ENCODE assay signal across 15 cellular contexts in the genomic region with DNA sequence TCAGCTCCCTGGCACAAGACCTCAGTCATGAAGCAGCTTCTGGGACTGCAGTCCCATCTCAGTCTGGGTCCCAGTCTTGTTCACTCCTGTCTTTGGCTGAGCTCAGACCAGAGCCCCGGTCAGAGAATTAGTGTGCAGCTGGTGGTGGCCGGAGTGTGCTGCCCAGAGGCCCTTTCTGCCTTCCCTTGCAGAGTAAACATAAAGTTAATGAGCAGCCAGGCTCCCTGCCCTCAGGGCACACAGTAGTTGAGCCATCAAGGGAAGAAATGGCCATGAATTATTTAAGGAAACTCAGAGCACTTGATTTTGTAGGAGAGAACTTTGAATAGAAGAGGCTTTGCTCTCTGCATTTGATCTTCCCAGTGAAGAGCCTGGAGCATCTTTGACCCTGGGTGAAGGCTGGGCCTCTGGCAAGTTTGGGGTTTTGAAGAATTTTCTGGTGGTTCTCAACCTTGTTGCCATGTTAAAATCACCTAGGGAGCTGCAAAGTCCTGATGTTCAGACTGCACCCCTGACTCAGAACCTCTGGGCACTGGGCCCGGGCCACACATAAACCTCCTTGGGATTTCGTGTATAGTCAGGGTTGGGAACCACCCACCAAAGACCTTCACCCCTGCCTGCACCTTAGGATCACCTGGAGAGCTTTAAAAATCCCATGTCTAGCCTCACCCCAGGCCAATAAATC. TPM values are rescaled to one million over a fixed set of nuclear protein-coding genes. Genes with fewer than 3 reads are reported as not detected.
DNase-seq lines count a peak whose midpoint lies in the region; ATAC-seq and TF ChIP-seq lines count a peak whose summit lies in the region.
"Had no signal": no experiment of that assay in that cellular context is flagged by ENCODE, and none has a peak within 500 bp of the region (broad histone marks: within the 10 kb centered on the region; RNA-seq: fewer than 3 reads in every experiment).

No MANE protein-coding gene starts in this region.

- intact Hi-C loops in adrenal gland (cut with DNase I) = no loop called here

- ATAC-seq in gastroesophageal sphincter = no peak
- ATAC-seq: K562 had no signal

- peaks cover 0 to 4% (median 0%) of the 10 kb centered on the region in 5 experiments for H3K9me3 Mint-ChIP-seq in brain
- H3K9me3 Mint-ChIP-seq: activated T-helper 1 cell treated with anti-CD3 and anti-CD28 coated beads, Interleukin-12 subunit alpha, Interleukin-12 subunit beta, Interleukin-2, Interleukin-4 antibody, amounts not matched to agents 30 ng/mL and 10 ng/mL and 1 ng/mL, durations not matched to agents 14 hours and 24 hours and 36 hours; memory B cell had no signal

- H3K9me2 ChIP-seq in GM23248 (ENCODE audit: insufficient read depth) = no peaks in the 10 kb centered on the region

- no peak overlapping the region for H4K8ac ChIP-seq in mesendoderm (ENCODE audit: low read depth, low read length)

- H3K4me3 ChIP-seq in GM23248 (no peak overlapping the region), mesendoderm (ENCODE audit: low read length) (no peak overlapping the region), gastroesophageal sphincter (no peak overlapping the region), adrenal gland (no peak overlapping the region)
- H3K4me3 ChIP-seq: K562 had no signal

- DNase-seq in GM23248 = peak; percentile 26
- DNase-seq in mesendoderm = peak; percentile 42
- no peak for DNase-seq in adrenal gland
- no peak for DNase-seq in A172 (ENCODE audit: low spot score)
- DNase-seq in NCI-H748 (lab: John Stamatoyannopoulos, UW; ENCODE audit: unreplicated experiment) = no peak
- DNase-seq: GDM1; NCI-H524 treated with DMSO at 0.1 percent for 48 hours; stimulated activated CD4-positive, alpha-beta T cell treated with anti-CD3 and anti-CD28 coated beads, Interleukin-12 subunit alpha, Interleukin-12 subunit beta, amount 100 ng/mL, for 4 hours; stimulated activated naive CD4-positive, alpha-beta T cell had no signal

- H2BK5ac ChIP-seq in mesendoderm (ENCODE audit: low read length) = no peak overlapping the region

- H3K36me3 ChIP-seq in GM23248 (ENCODE audit: low read depth) (no peaks in the 10 kb centered on the region), mesendoderm (ENCODE audit: control insufficient read depth, insufficient read depth, low read length) (no peaks in the 10 kb centered on the region), gastroesophageal sphincter (peaks cover 0 to 79% of the 10 kb centered on the region in 2 donors), adrenal gland (replicated peaks in 1 of 2) (peaks cover 0 to 9% of the 10 kb centered on the region in 2 donors)

- no peak overlapping the region for H3K4ac ChIP-seq in mesendoderm (ENCODE audit: low read depth, low read length)

- H3K4me1 Mint-ChIP-seq in brain = peaks cover 69% of the 10 kb centered on the region

- H3K27ac Mint-ChIP-seq in brain = peak overlapping the region in 4 of 5 experiments; percentile 37 to 98 (median 94)
- H3K27ac Mint-ChIP-seq: activated T-helper 1 cell treated with anti-CD3 and anti-CD28 coated beads, Interleukin-12 subunit alpha, Interleukin-12 subunit beta, Interleukin-2, Interleukin-4 antibody, amounts not matched to agents 30 ng/mL and 10 ng/mL and 1 ng/mL, durations not matched to agents 14 hours and 24 hours and 36 hours; memory B cell had no signal

- no peak overlapping the region for H2AK5ac ChIP-seq in mesendoderm (ENCODE audit: low read length)

- H2BK120ac ChIP-seq in mesendoderm (ENCODE audit: low read depth, low read length) = no peak overlapping the region

- H3K23ac ChIP-seq in mesendoderm (ENCODE audit: low read length) = no peak overlapping the region

- H3K36me3 Mint-ChIP-seq in brain = no peaks in the 10 kb centered on the region
- H3K36me3 Mint-ChIP-seq: memory B cell had no signal

- H3K9me3 ChIP-seq in GM23248 (ENCODE audit: low read depth) = no peaks in the 10 kb centered on the region
- H3K9me3 ChIP-seq in gastroesophageal sphincter = no peaks in the 10 kb centered on the region
- no peaks in the 10 kb centered on the region for H3K9me3 ChIP-seq in adrenal gland (replicated peaks in 1 of 3)

- TF ChIP-seq EP300 in gastroesophageal sphincter (IDR thresholded peaks at IDR 0.05) = no peak

- no peaks in the 10 kb centered on the region for H3F3A ChIP-seq in GM23248 (ENCODE audit: insufficient read depth)

- H3K56ac ChIP-seq in mesendoderm (ENCODE audit: low read length) = no peak overlapping the region

- TF ChIP-seq CTCF in C4-2B (conservative IDR thresholded peaks at IDR 0.05) = no peak
- no peak for TF ChIP-seq CTCF in brain (conservative IDR thresholded peaks at IDR 0.05)
- no peak for TF ChIP-seq CTCF in gastroesophageal sphincter (IDR thresholded peaks at IDR 0.05)
- no peak for TF ChIP-seq CTCF in adrenal gland (IDR thresholded peaks at IDR 0.05)

- H3K27me3 ChIP-seq in GM23248 (replicated peaks; ENCODE audit: insufficient read depth) (no peaks in the 10 kb centered on the region), mesendoderm (ENCODE audit: insufficient read depth, low read length, poor library complexity) (no peaks in the 10 kb centered on the region), gastroesophageal sphincter (no peaks in the 10 kb centered on the region), adrenal gland (no peaks in the 10 kb centered on the region)

- H3K4me2 ChIP-seq in GM23248 (ENCODE audit: unreplicated experiment) (no peak overlapping the region), mesendoderm (ENCODE audit: low read length) (no peak overlapping the region)

- H3K9ac ChIP-seq in GM23248 (no peak overlapping the region), mesendoderm (ENCODE audit: low read length) (no peak overlapping the region)

- no peaks in the 10 kb centered on the region for H3K79me2 ChIP-seq in GM23248 (ENCODE audit: insufficient read depth)
- H3K79me2 ChIP-seq in mesendoderm (ENCODE audit: control insufficient read depth, insufficient read depth, low read length) = no peaks in the 10 kb centered on the region

- WGBS in GM23248 (ENCODE audit: low coverage in 1 of 2, low lambda C conversion rate in 2 of 2, missing lambda C conversion rate in 2 of 2), 2 experiments = 87 to 88% methylated on average over 4 of the region's 4 CpGs
- no CpG with 5 or more reads among the region's 4 CpGs for whole genome bisulfite sequencing in mesendoderm (ENCODE audit: extremely low coverage, insufficient coverage, low lambda C conversion rate)
- 100% methylated on average over 1 to 2 of the region's 4 CpGs for WGBS in gastroesophageal sphincter (ENCODE audit: low coverage in 1 of 2), 2 donors
- WGBS in adrenal gland, 4 donors = 73 to 85% (median 81%) methylated on average over 4 of the region's 4 CpGs

- no peak overlapping the region for H2AFZ ChIP-seq in GM23248

- no peak for TF ChIP-seq POLR2A in gastroesophageal sphincter (IDR thresholded peaks at IDR 0.05)
- no peak for TF ChIP-seq POLR2A in adrenal gland (IDR thresholded peaks at IDR 0.05)

- H4K5ac ChIP-seq in mesendoderm (ENCODE audit: low read length) = no peak overlapping the region

- no peak overlapping the region for H3K4me3 Mint-ChIP-seq in brain
- H3K4me3 Mint-ChIP-seq: activated T-helper 1 cell treated with anti-CD3 and anti-CD28 coated beads, Interleukin-12 subunit alpha, Interleukin-12 subunit beta, Interleukin-2, Interleukin-4 antibody, amounts not matched to agents 30 ng/mL and 10 ng/mL and 1 ng/mL, durations not matched to agents 14 hours and 24 hours and 36 hours; memory B cell had no signal

- H3K79me1 ChIP-seq in mesendoderm (ENCODE audit: low read length) = no peaks in the 10 kb centered on the region

- H2BK15ac ChIP-seq in mesendoderm (replicated peaks; ENCODE audit: low read depth) = no peak overlapping the region

- H4K20me1 ChIP-seq in GM23248 (ENCODE audit: insufficient read depth) = no peaks in the 10 kb centered on the region

- peaks cover 5% of the 10 kb centered on the region for H3K27me3 Mint-ChIP-seq in brain

- H3K4me1 ChIP-seq in GM23248 (ENCODE audit: insufficient read depth) (no peaks in the 10 kb centered on the region), mesendoderm (ENCODE audit: control insufficient read depth, low read depth, low read length) (no peaks in the 10 kb centered on the region), gastroesophageal sphincter (peaks cover 0 to 23% (median 4%) of the 10 kb centered on the region in 3 donors), adrenal gland (replicated peaks in 1 of 2) (peaks cover 0 to 30% of the 10 kb centered on the region in 2 donors)

- in situ Hi-C loops in GM23248 (cut with MboI) = no loop called here

- no peak overlapping the region for H3K18ac ChIP-seq in mesendoderm (ENCODE audit: low read length)

- H3K27ac ChIP-seq in C4-2B = peak overlapping the region; percentile 12; the same call in 1 of the 2 replicates
- H3K27ac ChIP-seq in GM23248 = no peak overlapping the region
- no peak overlapping the region for H3K27ac ChIP-seq in mesendoderm (ENCODE audit: low read depth, low read length)
- H3K27ac ChIP-seq in gastroesophageal sphincter = no peak overlapping the region
- no peak overlapping the region for H3K27ac ChIP-seq in adrenal gland

RNA-seq across cellular contexts. Expression of a gene that starts 26.4 kb away (rescaled TPM):
- 45.3 and 49.7 TPM in 2 replicates for total RNA-seq in GM23248 (2014; rRNA removed; shearing (Covaris generic))
- polyA plus RNA-seq in GM23248 (2016; fragmentation: Nextera tagmentation; extraction: Ambion mirVana) (8.3 and 9.0 TPM in 2 replicates), brain (ENCODE audit: insufficient read depth, low read depth, low replicate concordance) (118 TPM), adrenal gland (10 to 100 TPM; 35.6 to 75.9 (median 37.7) TPM)
- polyA plus RNA-seq in mesendoderm (2013, experiment 1 of 2) = 58.2 TPM
- polyA plus RNA-seq in mesendoderm (2013, experiment 2 of 2) = 57.4 TPM
- total RNA-seq in gastroesophageal sphincter (10 to 100 TPM; 33.5 to 82.8 (median 39.4) TPM), adrenal gland (100 to 1,000 TPM in 1 of 8 donors, 10 to 100 TPM in 7; 25.1 to 105 (median 75.5) TPM)
- 21.7 and 28.4 TPM in 2 replicates for total RNA-seq in A172 (2014; rRNA removed; shearing (Covaris generic))

RNA-seq across cellular contexts. Expression of a gene that starts 46.2 kb away (rescaled TPM):
- total RNA-seq in GM23248 (2014; rRNA removed; shearing (Covaris generic)) = 57.2 and 58.3 TPM in 2 replicates
- polyA plus RNA-seq in GM23248 (2016; fragmentation: Nextera tagmentation; extraction: Ambion mirVana) (74.2 and 78.1 TPM in 2 replicates), brain (ENCODE audit: insufficient read depth, low read depth, low replicate concordance) (81.4 TPM), adrenal gland (100 to 1,000 TPM; 157 to 298 (median 284) TPM)
- 12.5 TPM for polyA plus RNA-seq in mesendoderm (2013, experiment 1 of 2)
- polyA plus RNA-seq in mesendoderm (2013, experiment 2 of 2) = 12.9 TPM
- total RNA-seq in gastroesophageal sphincter (100 to 1,000 TPM in 2 of 4 donors, 10 to 100 TPM in 2; 83.2 to 128 (median 101) TPM), adrenal gland (100 to 1,000 TPM; 116 to 285 (median 184) TPM)
- 20.8 and 26.5 TPM in 2 replicates for total RNA-seq in A172 (2014; rRNA removed; shearing (Covaris generic))

Comparison
In these comparisons a context has a peak if more than half of its experiments do, and no peak if none do; other contexts are left out.
1. DNase-seq: peak in GM23248 (single experiment) and mesendoderm (single experiment); none in adrenal gland (0 of 7), A172 (single experiment) and NCI-H748 (single experiment).